9 cellular contexts compared by ENCODE assay signal in genomic region chr6:100719883-100720682, GRCh38.
DNase-seq lines count a peak whose midpoint lies in the region; ATAC-seq, FAIRE-seq and TF ChIP-seq lines count a peak whose summit lies in the region.
"Had no signal": no experiment of that assay in that cellular context is flagged by ENCODE, and none has a peak within 500 bp of the region (broad histone marks: within the 10 kb centered on the region; RNA-seq: fewer than 3 reads in every experiment).

No MANE protein-coding gene starts in this region.

- H3K4me3 ChIP-seq in endodermal cell (ENCODE audit: low read length) (no peak overlapping the region), pancreas (peak overlapping the region in 1 of 4 donors; percentile 1)

- no peaks in the 10 kb centered on the region for H3K9me3 ChIP-seq in endodermal cell (ENCODE audit: control insufficient read depth, low read length)
- H3K9me3 ChIP-seq in pancreas = no peaks in the 10 kb centered on the region
- H3K9me3 ChIP-seq: neutrophil had no signal

- H3K36me3 ChIP-seq in endodermal cell (ENCODE audit: control insufficient read depth, insufficient read depth, low read length) (peaks cover 8% of the 10 kb centered on the region), pancreas (peaks cover 0 to 5% (median 0%) of the 10 kb centered on the region in 3 donors)
- H3K36me3 ChIP-seq: neutrophil had no signal

- H3K9me3 Mint-ChIP-seq in endodermal cell = no peaks in the 10 kb centered on the region
- H3K9me3 Mint-ChIP-seq in stimulated activated naive B cell treated with anti-CD40 and anti-IgM and Interleukin-4, amounts not matched to agents 10 μg/mL and 1 μg/mL and 100 μg/mL, for 72 hours = peaks cover 0 to 2% of the 10 kb centered on the region in 2 donors

- DNase-seq in COLO829 (ENCODE audit: low spot score) (peak; percentile 3), NCI-H748 treated with DMSO at 0.1 percent for 48 hours (lab: John Stamatoyannopoulos, UW) (peak; percentile 27), endodermal cell (no peak), pancreas (no peak), RPMI8226 (no peak)
- DNase-seq in stimulated activated naive B cell treated with anti-CD40 and anti-IgM and Interleukin-4, amounts not matched to agents 10 μg/mL and 1 μg/mL and 100 μg/mL, for 72 hours = no peak
- no peak for DNase-seq in stimulated activated naive CD4-positive, alpha-beta T cell (lab: John Stamatoyannopoulos, UW)

- TF ChIP-seq CTCF in endodermal cell (conservative IDR thresholded peaks at IDR 0.05) (peak; percentile 77), pancreas (IDR thresholded peaks at IDR 0.05) (peak in 1 of 4 donors; percentile 19)

- no peaks in the 10 kb centered on the region for H3K27me3 Mint-ChIP-seq in endodermal cell (ENCODE audit: insufficient read depth)
- no peaks in the 10 kb centered on the region for H3K27me3 Mint-ChIP-seq in stimulated activated naive B cell treated with anti-CD40 and anti-IgM and Interleukin-4, amounts not matched to agents 10 μg/mL and 1 μg/mL and 100 μg/mL, for 72 hours

- H3K4me1 Mint-ChIP-seq in endodermal cell = peaks cover 1% of the 10 kb centered on the region
- peaks cover 2 to 9% of the 10 kb centered on the region in 2 donors for H3K4me1 Mint-ChIP-seq in stimulated activated naive B cell treated with anti-CD40 and anti-IgM and Interleukin-4, amounts not matched to agents 10 μg/mL and 1 μg/mL and 100 μg/mL, for 72 hours

- intact Hi-C loops in pancreas (cut with DNase I) = no loop called here

- no peak overlapping the region for H3K4me3 Mint-ChIP-seq in endodermal cell
- H3K4me3 Mint-ChIP-seq in stimulated activated naive B cell treated with anti-CD40 and anti-IgM and Interleukin-4, amounts not matched to agents 10 μg/mL and 1 μg/mL and 100 μg/mL, for 72 hours = no peak overlapping the region

- FAIRE-seq in pancreas (lab: Jason Lieb, UNC) = no peak

- H3K36me3 Mint-ChIP-seq in endodermal cell (ENCODE audit: low read depth) = peaks cover 4% of the 10 kb centered on the region
- peaks cover 18 to 39% of the 10 kb centered on the region in 2 donors for H3K36me3 Mint-ChIP-seq in stimulated activated naive B cell treated with anti-CD40 and anti-IgM and Interleukin-4, amounts not matched to agents 10 μg/mL and 1 μg/mL and 100 μg/mL, for 72 hours

- H3K9ac ChIP-seq in endodermal cell (ENCODE audit: extremely low read depth, low read length, poor library complexity, severe bottlenecking) = no peak overlapping the region

- H3K27ac Mint-ChIP-seq in endodermal cell = no peak overlapping the region
- no peak overlapping the region for H3K27ac Mint-ChIP-seq in stimulated activated naive B cell treated with anti-CD40 and anti-IgM and Interleukin-4, amounts not matched to agents 10 μg/mL and 1 μg/mL and 100 μg/mL, for 72 hours

- H3K4me1 ChIP-seq in endodermal cell (ENCODE audit: control insufficient read depth, insufficient read depth, low read length) (no peaks in the 10 kb centered on the region), pancreas (peaks cover 0 to 7% (median 0%) of the 10 kb centered on the region in 3 donors)

- ATAC-seq in GM21723 (IDR thresholded peaks at IDR 0.05; ENCODE audit: unreplicated experiment) (peak; percentile 58), pancreas (peak in 3 of 4 donors; percentile 59 to 68 (median 64))
- no peak for ATAC-seq in stimulated activated naive B cell treated with anti-CD40 and anti-IgM and Interleukin-4, amounts not matched to agents 10 μg/mL and 1 μg/mL and 100 μg/mL, for 72 hours (replicated peaks)

- no peaks in the 10 kb centered on the region for H3K27me3 ChIP-seq in endodermal cell (ENCODE audit: control insufficient read depth, insufficient read depth, low read length, poor library complexity, severe bottlenecking)
- H3K27me3 ChIP-seq in pancreas = no peaks in the 10 kb centered on the region
- H3K27me3 ChIP-seq: neutrophil had no signal

- 76 to 87% methylated on average over 3 to 5 of the region's 5 CpGs for WGBS in endodermal cell (ENCODE audit: insufficient coverage in 1 of 2, insufficient read length in 1 of 2), 2 experiments
- WGBS in pancreas, 2 donors = 39 to 44% methylated on average over 5 of the region's 5 CpGs

- no peak overlapping the region for H3K27ac ChIP-seq in endodermal cell (ENCODE audit: low read depth, low read length)
- H3K27ac ChIP-seq in pancreas = no peak overlapping the region
- H3K27ac ChIP-seq: neutrophil had no signal

Comparison
In these comparisons a context has a peak if more than half of its experiments do, and no peak if none do; other contexts are left out.
1. DNase-seq: peak in COLO829 (single experiment) and NCI-H748 treated with DMSO at 0.1 percent for 48 hours (single experiment); none in endodermal cell (single experiment), pancreas (0 of 6), RPMI8226 (single experiment), stimulated activated naive B cell treated with anti-CD40 and anti-IgM and Interleukin-4, amounts not matched to agents 10 μg/mL and 1 μg/mL and 100 μg/mL, for 72 hours (single experiment) and stimulated activated naive CD4-positive, alpha-beta T cell (0 of 6).
2. ATAC-seq: peak in GM21723 (single experiment) and pancreas (3 of 4); none in stimulated activated naive B cell treated with anti-CD40 and anti-IgM and Interleukin-4, amounts not matched to agents 10 μg/mL and 1 μg/mL and 100 μg/mL, for 72 hours (0 of 2).